In the genomic region with DNA sequence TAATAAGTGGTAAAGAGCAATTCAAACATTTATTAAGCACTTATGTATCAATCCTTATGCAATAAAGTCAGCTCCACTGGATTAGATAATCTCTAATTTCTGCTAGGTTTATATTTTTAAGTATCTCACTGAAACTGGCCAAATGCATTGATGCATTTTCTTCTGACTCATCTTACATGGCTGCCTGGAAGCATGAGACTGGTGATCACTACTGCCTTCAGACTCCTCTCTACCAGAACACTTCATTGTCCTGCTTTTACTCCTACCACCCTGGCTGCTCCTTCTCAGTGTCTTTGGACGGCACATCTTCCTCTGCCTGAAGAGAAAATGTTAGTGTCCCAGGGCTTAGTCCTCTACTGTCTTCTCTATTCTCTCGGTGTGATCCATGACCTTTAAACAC, we compare ENCODE assay signal across 24 cellular contexts. TPM values are rescaled to one million over a fixed set of nuclear protein-coding genes. Genes with fewer than 3 reads are reported as not detected.
DNase-seq lines count a peak whose midpoint lies in the region; ATAC-seq, FAIRE-seq and TF ChIP-seq lines count a peak whose summit lies in the region.
"Had no signal": no experiment of that assay in that cellular context is flagged by ENCODE, and none has a peak within 500 bp of the region (broad histone marks: within the 10 kb centered on the region; RNA-seq: fewer than 3 reads in every experiment).

No MANE protein-coding gene starts in this region.

- H3K4me3 ChIP-seq in GM23248 = no peak overlapping the region
- no peak overlapping the region for H3K4me3 ChIP-seq in hepatocyte
- H3K4me3 ChIP-seq in pancreas = no peak overlapping the region
- H3K4me3 ChIP-seq in mucosa of descending colon = no peak overlapping the region
- H3K4me3 ChIP-seq: colonic mucosa, heart left ventricle, MG63, testis had no signal

- peaks cover 16% of the 10 kb centered on the region for H3K4me1 ChIP-seq in GM23248 (ENCODE audit: insufficient read depth)
- H3K4me1 ChIP-seq in hepatocyte (ENCODE audit: insufficient read depth) = no peaks in the 10 kb centered on the region
- H3K4me1 ChIP-seq in pancreas = peaks cover 8 to 10% (median 9%) of the 10 kb centered on the region in 3 donors
- H3K4me1 ChIP-seq in mucosa of descending colon (ENCODE audit: low read depth) = peaks cover 6% of the 10 kb centered on the region
- H3K4me1 ChIP-seq: colonic mucosa had no signal

- intact Hi-C loops in pancreas (cut with DNase I) = no loop called here
- intact Hi-C loops in mucosa of descending colon (cut with DNase I, micrococcal nuclease) = no loop called here

- H4K20me1 ChIP-seq in GM23248 (ENCODE audit: insufficient read depth) = no peaks in the 10 kb centered on the region
- H4K20me1 ChIP-seq in hepatocyte (ENCODE audit: insufficient read depth, poor library complexity, severe bottlenecking) = peaks cover 8% of the 10 kb centered on the region

- TF ChIP-seq CTCF in hepatocyte (IDR thresholded peaks at IDR 0.05; ENCODE audit: poor library complexity) (no peak), pancreas (IDR thresholded peaks at IDR 0.05) (no peak), mucosa of descending colon (IDR thresholded peaks at IDR 0.05) (no peak)

- no peaks in the 10 kb centered on the region for H3K27me3 Mint-ChIP-seq in activated naive CD8-positive, alpha-beta T cell treated with anti-CD3 and anti-CD28 coated beads for 36 hours

- peak overlapping the region; percentile 2 for H3K27ac Mint-ChIP-seq in activated naive CD8-positive, alpha-beta T cell treated with anti-CD3 and anti-CD28 coated beads for 36 hours

- H3K9ac ChIP-seq in GM23248 = no peak overlapping the region

- peaks cover 15% of the 10 kb centered on the region; the same call in 1 of the 2 replicates for H3F3A ChIP-seq in GM23248 (ENCODE audit: insufficient read depth)

- peaks cover 45% of the 10 kb centered on the region for H3K4me1 Mint-ChIP-seq in activated naive CD8-positive, alpha-beta T cell treated with anti-CD3 and anti-CD28 coated beads for 36 hours

- H3K4me2 ChIP-seq in GM23248 (ENCODE audit: unreplicated experiment) (no peak overlapping the region), hepatocyte (no peak overlapping the region)

- no peaks in the 10 kb centered on the region for H3K36me3 ChIP-seq in GM23248 (ENCODE audit: low read depth)
- no peaks in the 10 kb centered on the region for H3K36me3 ChIP-seq in hepatocyte (replicated peaks; ENCODE audit: insufficient read depth, low read depth)
- no peaks in the 10 kb centered on the region for H3K36me3 ChIP-seq in pancreas
- no peaks in the 10 kb centered on the region for H3K36me3 ChIP-seq in mucosa of descending colon (ENCODE audit: low read depth)
- H3K36me3 ChIP-seq: colonic mucosa, heart left ventricle, MG63 had no signal

- H3K79me2 ChIP-seq in GM23248 (ENCODE audit: insufficient read depth) (peaks cover 100% of the 10 kb centered on the region), hepatocyte (peaks cover 96% of the 10 kb centered on the region)

- peaks cover 29% of the 10 kb centered on the region for H3K36me3 Mint-ChIP-seq in activated naive CD8-positive, alpha-beta T cell treated with anti-CD3 and anti-CD28 coated beads for 36 hours

- peak overlapping the region; percentile 34 for H3K27ac ChIP-seq in GM23248
- H3K27ac ChIP-seq in hepatocyte = no peak overlapping the region
- no peak overlapping the region for H3K27ac ChIP-seq in pancreas
- H3K27ac ChIP-seq: colonic mucosa, heart left ventricle had no signal

- peak; percentile 18 for DNase-seq in AG08396 (ENCODE audit: low spot score)
- peak; percentile 67 for DNase-seq in GM23248
- DNase-seq in activated naive CD8-positive, alpha-beta T cell treated with anti-CD3 and anti-CD28 coated beads for 36 hours = no peak
- DNase-seq in glomerular visceral epithelial cell (ENCODE audit: extremely low spot score) = peak; percentile 16
- no peak for DNase-seq in hepatocyte (ENCODE audit: low spot score)
- DNase-seq in pancreas = no peak
- DNase-seq in mucosa of descending colon = no peak
- no peak for DNase-seq in NCI-H1436 (lab: John Stamatoyannopoulos, UW)
- DNase-seq: activated CD4-positive, alpha-beta T cell treated with anti-CD3 and anti-CD28 coated beads for 48 hours; colonic mucosa; GF-D8; heart left ventricle; kidney; MG63; midbrain; NCI-H1694 treated with DMSO at 0.1 percent for 48 hours; NCI-H345; occipital lobe; SHP77; stimulated activated CD4-positive, alpha-beta T cell treated with anti-CD3 and anti-CD28 coated beads, Interleukin-4, amount 100 ng/mL, for 24 hours; T-helper 9 cell; testis had no signal

- no peak overlapping the region for H2AFZ ChIP-seq in GM23248
- no peak overlapping the region for H2AFZ ChIP-seq in hepatocyte

- no peaks in the 10 kb centered on the region for H3K27me3 ChIP-seq in GM23248 (replicated peaks; ENCODE audit: insufficient read depth)
- no peaks in the 10 kb centered on the region for H3K27me3 ChIP-seq in hepatocyte
- no peaks in the 10 kb centered on the region for H3K27me3 ChIP-seq in pancreas
- H3K27me3 ChIP-seq: colonic mucosa, heart left ventricle, MG63, testis had no signal

- in situ Hi-C loops in GM23248 (cut with MboI) = no loop called here

- H3K9me3 ChIP-seq in GM23248 (ENCODE audit: low read depth) (no peaks in the 10 kb centered on the region), hepatocyte (ENCODE audit: low read depth) (no peaks in the 10 kb centered on the region), pancreas (no peaks in the 10 kb centered on the region), mucosa of descending colon (no peaks in the 10 kb centered on the region)
- H3K9me3 ChIP-seq: colonic mucosa, heart left ventricle, MG63, testis had no signal

- FAIRE-seq in pancreas (lab: Jason Lieb, UNC) = no peak
- FAIRE-seq: H1, kidney had no signal

- no peaks in the 10 kb centered on the region for H3K9me2 ChIP-seq in GM23248 (ENCODE audit: insufficient read depth)
- no peaks in the 10 kb centered on the region for H3K9me2 ChIP-seq in hepatocyte (replicated peaks; ENCODE audit: insufficient read depth)

- no peak overlapping the region for H3K4me3 Mint-ChIP-seq in activated naive CD8-positive, alpha-beta T cell treated with anti-CD3 and anti-CD28 coated beads for 36 hours

- 92 to 100% methylated on average over 2 of the region's 2 CpGs for WGBS in GM23248 (ENCODE audit: low coverage in 1 of 2, low lambda C conversion rate in 2 of 2, missing lambda C conversion rate in 2 of 2), 2 experiments
- 85% methylated on average over 2 of the region's 2 CpGs for WGBS in hepatocyte (ENCODE audit: low lambda C conversion rate, missing lambda C conversion rate)
- 90 to 96% methylated on average over 2 of the region's 2 CpGs for WGBS in pancreas, 2 donors

- H3K9me3 Mint-ChIP-seq in activated naive CD8-positive, alpha-beta T cell treated with anti-CD3 and anti-CD28 coated beads for 36 hours = no peaks in the 10 kb centered on the region

- no peak for ATAC-seq in pancreas
- ATAC-seq in mucosa of descending colon = no peak
- ATAC-seq: heart left ventricle, sciatic nerve had no signal

RNA-seq across cellular contexts. Expression of gene CEP85L, which starts 7.4 kb away (rescaled TPM):
- 13.0 and 19.9 TPM in 2 replicates for total RNA-seq in GM23248 (2014; rRNA removed; shearing (Covaris generic))
- polyA plus RNA-seq in GM23248 (2016; fragmentation: Nextera tagmentation; extraction: Ambion mirVana) = 11.7 and 12.4 TPM in 2 replicates
- 10 to 100 TPM; 34.7 to 41.9 TPM for total RNA-seq in activated naive CD8-positive, alpha-beta T cell treated with anti-CD3 and anti-CD28 coated beads for 36 hours
- 38.5 and 40.2 TPM in 2 replicates for total RNA-seq in hepatocyte
- 17.8 and 26.3 TPM in 2 replicates for polyA plus RNA-seq in hepatocyte
- total RNA-seq in pancreas = 1 to 10 TPM; 5.5 to 8.1 (median 6.6) TPM
- 1 to 10 TPM; 1.1 to 1.6 TPM for polyA plus RNA-seq in pancreas
- 10 to 100 TPM in 1 of 3 donors, 1 to 10 TPM in 2; 3.7 to 13.6 (median 4.0) TPM for total RNA-seq in mucosa of descending colon

Comparison
In these comparisons a context has a peak if more than half of its experiments do, and no peak if none do; other contexts are left out.
1. DNase-seq: peak in AG08396 (single experiment), GM23248 (single experiment) and glomerular visceral epithelial cell (single experiment); none in activated naive CD8-positive, alpha-beta T cell treated with anti-CD3 and anti-CD28 coated beads for 36 hours (single experiment), hepatocyte (single experiment), pancreas (0 of 6), mucosa of descending colon (0 of 3) and NCI-H1436 (single experiment).